Comparison of ENCODE assay signal across 1 cellular context in genomic region chr14:64501326-64502171, GRCh38.
TF ChIP-seq lines count a peak whose summit lies in the region.

No MANE protein-coding gene starts in this region.

TF ChIP-seq in WTC11, 78 proteins besides CTCF, POLR2A, EP300 and RAD21 (continued from another document):
- TF ChIP-seq ARID4B (CRISPR knock-in tag; IDR thresholded peaks at IDR 0.05; ENCODE audit: borderline replicate concordance) (no peak), SMAD3 (CRISPR knock-in tag; IDR thresholded peaks at IDR 0.05; ENCODE audit: borderline replicate concordance) (no peak), ZNF425 (CRISPR knock-in tag; conservative IDR thresholded peaks at IDR 0.05) (no peak), ZNF138 (CRISPR knock-in tag; conservative IDR thresholded peaks at IDR 0.05) (no peak), GTF2I (CRISPR knock-in tag; conservative IDR thresholded peaks at IDR 0.05) (no peak), MXD4 (CRISPR knock-in tag; IDR thresholded peaks at IDR 0.05; ENCODE audit: borderline replicate concordance) (no peak), CREM (CRISPR knock-in tag; IDR thresholded peaks at IDR 0.05) (no peak), NR1H2 (CRISPR knock-in tag; IDR thresholded peaks at IDR 0.05) (no peak), OVOL2 (CRISPR knock-in tag; IDR thresholded peaks at IDR 0.05; ENCODE audit: borderline replicate concordance) (no peak), SMAD4 (CRISPR knock-in tag; IDR thresholded peaks at IDR 0.05) (no peak), ZNF671 (CRISPR knock-in tag; IDR thresholded peaks at IDR 0.05) (no peak), STAT6 (CRISPR knock-in tag; conservative IDR thresholded peaks at IDR 0.05; ENCODE audit: low read depth) (no peak)
- TF ChIP-seq, protein P1, sequence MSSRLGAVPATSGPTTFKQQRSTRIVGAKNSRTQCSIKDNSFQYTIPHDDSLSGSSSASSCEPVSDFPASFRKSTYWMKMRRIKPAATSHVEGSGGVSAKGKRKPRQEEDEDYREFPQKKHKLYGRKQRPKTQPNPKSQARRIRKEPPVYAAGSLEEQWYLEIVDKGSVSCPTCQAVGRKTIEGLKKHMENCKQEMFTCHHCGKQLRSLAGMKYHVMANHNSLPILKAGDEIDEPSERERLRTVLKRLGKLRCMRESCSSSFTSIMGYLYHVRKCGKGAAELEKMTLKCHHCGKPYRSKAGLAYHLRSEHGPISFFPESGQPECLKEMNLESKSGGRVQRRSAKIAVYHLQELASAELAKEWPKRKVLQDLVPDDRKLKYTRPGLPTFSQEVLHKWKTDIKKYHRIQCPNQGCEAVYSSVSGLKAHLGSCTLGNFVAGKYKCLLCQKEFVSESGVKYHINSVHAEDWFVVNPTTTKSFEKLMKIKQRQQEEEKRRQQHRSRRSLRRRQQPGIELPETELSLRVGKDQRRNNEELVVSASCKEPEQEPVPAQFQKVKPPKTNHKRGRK (CRISPR knock-in tag; IDR thresholded peaks at IDR 0.05; ENCODE audit: borderline replicate concordance): no peak
